8 cellular contexts compared by ENCODE assay signal in the genomic region with DNA sequence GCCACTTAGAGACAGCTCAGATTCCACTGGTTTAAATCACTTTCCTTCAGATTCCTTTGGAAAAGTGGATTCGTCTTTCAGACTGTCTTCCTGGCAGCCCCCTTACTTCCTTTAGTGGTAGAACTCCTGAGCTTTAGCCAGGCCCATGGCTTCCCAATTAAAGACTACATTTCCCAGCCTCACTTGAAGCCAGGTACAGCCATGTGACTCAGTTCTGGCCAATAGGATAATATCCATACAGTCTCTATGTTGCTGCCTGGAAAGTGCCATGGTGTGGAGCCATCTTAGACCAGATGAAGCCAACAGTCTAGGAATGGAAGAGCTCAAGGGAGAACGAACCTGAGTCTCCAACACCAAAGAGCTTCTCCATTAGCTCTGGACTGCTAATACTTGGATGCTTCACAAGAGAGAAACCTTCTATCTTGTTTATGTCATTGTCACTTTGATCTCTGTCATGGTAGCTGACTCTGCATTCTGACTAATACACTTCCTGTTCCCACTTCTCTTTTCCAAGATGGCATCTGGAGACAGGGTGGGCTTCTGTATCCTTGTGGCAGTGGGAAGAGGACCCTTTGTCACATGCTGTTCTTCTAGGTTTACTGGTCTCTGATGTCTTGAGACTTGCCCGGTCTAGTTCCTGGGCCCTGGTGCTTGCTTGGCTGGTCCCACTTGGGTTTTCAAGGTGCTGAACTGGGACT. TPM values are rescaled to one million over a fixed set of nuclear protein-coding genes. Genes with fewer than 3 reads are reported as not detected.
A peak's percentile ranks its signal among the peaks of the same experiment; 100 is the strongest.
DNase-seq lines count a peak whose midpoint lies in the region; ATAC-seq, FAIRE-seq and TF ChIP-seq lines count a peak whose summit lies in the region.
"Not testable (repeated sequence)": the region's sequence is repeated elsewhere in the genome, so short reads cannot be mapped to it uniquely, and the experiment has no call there.

No MANE protein-coding gene starts in this region.

- peak; percentile 17 for DNase-seq in BE2C
- DNase-seq in GM12892 (ENCODE audit: insufficient read length); HTR-8/SVneo (ENCODE audit: insufficient read length, low spot score); activated CD4-positive, alpha-beta T cell treated with anti-CD3 and anti-CD28 coated beads for 36 hours; neuronal stem cell (ENCODE audit: low spot score): not testable (repeated sequence)
- peak; percentile 31 for DNase-seq in NCI-H2171 (lab: John Stamatoyannopoulos, UW)
- DNase-seq in RPMI7951 (ENCODE audit: low read depth): peak; percentile 27
- peak; percentile 22 for DNase-seq in iPS DF 4.7 (ENCODE audit: extremely low read depth, low spot score)

- not testable (repeated sequence) for H3K79me1 ChIP-seq in neuronal stem cell (ENCODE audit: low read depth, low read length)

- not testable (repeated sequence) for H4K91ac ChIP-seq in neuronal stem cell (ENCODE audit: low read depth, low read length, poor library complexity)

- not testable (repeated sequence) for H3K36me3 Mint-ChIP-seq in activated CD4-positive, alpha-beta T cell treated with anti-CD3 and anti-CD28 coated beads for 36 hours (ENCODE audit: low read depth)

- not testable (repeated sequence) for H3K14ac ChIP-seq in neuronal stem cell (ENCODE audit: low read length)

- not testable (repeated sequence) for H3K9ac ChIP-seq in neuronal stem cell (ENCODE audit: low read depth, low read length, poor library complexity)

- CTCF ChIA-PET in activated CD4-positive, alpha-beta T cell treated with anti-CD3 and anti-CD28 coated beads for 36 hours (lab: Charles Lee): interaction anchor here (0.7 to 1.8 kb wide), 2 partner anchors 65 to 182 kb away, joined by 3 to 11 read pairs; no protein-coding TSS in a partner anchor

- H3K4me3 Mint-ChIP-seq in activated CD4-positive, alpha-beta T cell treated with anti-CD3 and anti-CD28 coated beads for 36 hours: not testable (repeated sequence)

- not testable (repeated sequence) for H2BK120ac ChIP-seq in neuronal stem cell (ENCODE audit: low read depth, low read length)

- not testable (repeated sequence) for H4K8ac ChIP-seq in neuronal stem cell (ENCODE audit: low read depth, low read length)

- not testable (repeated sequence) for H3K36me3 ChIP-seq in BE2C; neuronal stem cell (replicated peaks in 1 of 2; ENCODE audit: control insufficient read depth in 2 of 2, insufficient read depth in 2 of 2, low read length in 2 of 2)

- not testable (repeated sequence) for H3K27me3 ChIP-seq in BE2C; neuronal stem cell (ENCODE audit: control insufficient read depth in 3 of 3, insufficient read depth in 3 of 3, low read depth in 1 of 3, low read length in 3 of 3)

- H3K4me1 Mint-ChIP-seq in activated CD4-positive, alpha-beta T cell treated with anti-CD3 and anti-CD28 coated beads for 36 hours: peaks cover 18% of the 10 kb centered on the region

- H3K4me3 ChIP-seq in BE2C (ENCODE audit: low read depth, low read length); neuronal stem cell (ENCODE audit: low read length in 2 of 2): not testable (repeated sequence)

- not testable (repeated sequence) for H3K4me1 ChIP-seq in BE2C; neuronal stem cell (ENCODE audit: control insufficient read depth in 2 of 2, insufficient read depth in 1 of 2, low read depth in 1 of 2, low read length in 2 of 2)

- not testable (repeated sequence) for H3K9me3 ChIP-seq in BE2C; neuronal stem cell (replicated peaks in 1 of 2; ENCODE audit: control insufficient read depth in 2 of 2, insufficient read depth in 1 of 2, low read depth in 1 of 2, low read length in 2 of 2)

- peak overlapping the region; percentile 56 for H2AK5ac ChIP-seq in neuronal stem cell (ENCODE audit: low read depth, low read length)

- not testable (repeated sequence) for H3K4me2 ChIP-seq in neuronal stem cell (ENCODE audit: insufficient read depth, low read length, poor library complexity, severe bottlenecking)

- H3K4ac ChIP-seq in neuronal stem cell (ENCODE audit: low read length): not testable (repeated sequence)

- not testable (repeated sequence) for TF ChIP-seq POLR2A in GM12892 (IDR thresholded peaks at IDR 0.05; ENCODE audit: low read depth, low read length)

- H2BK5ac ChIP-seq in neuronal stem cell (ENCODE audit: low read length): not testable (repeated sequence)

- not testable (repeated sequence) for H3K27ac ChIP-seq in neuronal stem cell (replicated peaks; ENCODE audit: low read length)

- intact Hi-C loops in activated CD4-positive, alpha-beta T cell treated with anti-CD3 and anti-CD28 coated beads for 36 hours (cut with DNase I, micrococcal nuclease): not testable (repeated sequence)

- not testable (repeated sequence) for H3K23ac ChIP-seq in neuronal stem cell (ENCODE audit: low read depth, low read length, poor library complexity)

- WGBS in neuronal stem cell (ENCODE audit: extremely low coverage in 2 of 2, insufficient read length in 2 of 2, insufficient replicate concordance in 1 of 2), 2 donors: no CpG with 5 or more reads among the region's 3 CpGs

- POLR2A ChIA-PET in activated CD4-positive, alpha-beta T cell treated with anti-CD3 and anti-CD28 coated beads for 36 hours (lab: Charles Lee): not testable (repeated sequence)

- peak; percentile 95 for FAIRE-seq in GM12892 (lab: Jason Lieb, UNC)
- peak; percentile 51 for FAIRE-seq in HTR-8/SVneo (lab: Jason Lieb, UNC)

- H3K27me3 Mint-ChIP-seq in activated CD4-positive, alpha-beta T cell treated with anti-CD3 and anti-CD28 coated beads for 36 hours: not testable (repeated sequence)

- not testable (repeated sequence) for TF ChIP-seq CTCF in BE2C (IDR thresholded peaks at IDR 0.05; ENCODE audit: low read depth, low read length)

- H2BK12ac ChIP-seq in neuronal stem cell (ENCODE audit: low read length): not testable (repeated sequence)

- H2AFZ ChIP-seq in neuronal stem cell (ENCODE audit: low read length): peak overlapping the region; percentile 71

- H2BK15ac ChIP-seq in neuronal stem cell (ENCODE audit: low read length): not testable (repeated sequence)

- not testable (repeated sequence) for H3K9me3 Mint-ChIP-seq in activated CD4-positive, alpha-beta T cell treated with anti-CD3 and anti-CD28 coated beads for 36 hours (ENCODE audit: low read depth)

- not testable (repeated sequence) for H3K18ac ChIP-seq in neuronal stem cell (ENCODE audit: low read length)

- ATAC-seq in activated CD4-positive, alpha-beta T cell treated with anti-CD3 and anti-CD28 coated beads for 36 hours: peak; percentile 34

- not testable (repeated sequence) for H3K27ac Mint-ChIP-seq in activated CD4-positive, alpha-beta T cell treated with anti-CD3 and anti-CD28 coated beads for 36 hours

RNA-seq across cellular contexts. Expression of a gene that starts 15.1 kb away (rescaled TPM):
- 31.1 TPM for polyA plus RNA-seq in BE2C (2012; ENCODE audit: insufficient read depth, insufficient read length, low read depth)
- polyA plus RNA-seq in GM12892 (2012; ENCODE audit: missing spikeins): 19.8 TPM
- 28.7 and 37.2 TPM in 2 replicates for total RNA-seq in RPMI7951 (2014; rRNA removed; shearing (Covaris generic))
- total RNA-seq in activated CD4-positive, alpha-beta T cell treated with anti-CD3 and anti-CD28 coated beads for 36 hours: 10 to 100 TPM; 20.3 to 23.5 TPM
- polyA plus RNA-seq in neuronal stem cell (2013, experiment 1 of 2): 24.0 TPM
- polyA plus RNA-seq in neuronal stem cell (2013, experiment 2 of 2): 24.2 TPM

RNA-seq across cellular contexts. Expression of a gene that starts 30.6 kb away (rescaled TPM):
- polyA plus RNA-seq in BE2C (2012; ENCODE audit: insufficient read depth, insufficient read length, low read depth): 76.6 TPM
- polyA plus RNA-seq in GM12892 (2012; ENCODE audit: missing spikeins): 265 TPM
- total RNA-seq in RPMI7951 (2014; rRNA removed; shearing (Covaris generic)): 35.9 and 40.3 TPM in 2 replicates
- total RNA-seq in activated CD4-positive, alpha-beta T cell treated with anti-CD3 and anti-CD28 coated beads for 36 hours: 1 to 10 TPM; 3.2 to 5.6 TPM
- 58.1 TPM for polyA plus RNA-seq in neuronal stem cell (2013, experiment 1 of 2)
- polyA plus RNA-seq in neuronal stem cell (2013, experiment 2 of 2): 57.3 TPM
